Comparison of ENCODE assay signal across 8 cellular contexts in the genomic region with DNA sequence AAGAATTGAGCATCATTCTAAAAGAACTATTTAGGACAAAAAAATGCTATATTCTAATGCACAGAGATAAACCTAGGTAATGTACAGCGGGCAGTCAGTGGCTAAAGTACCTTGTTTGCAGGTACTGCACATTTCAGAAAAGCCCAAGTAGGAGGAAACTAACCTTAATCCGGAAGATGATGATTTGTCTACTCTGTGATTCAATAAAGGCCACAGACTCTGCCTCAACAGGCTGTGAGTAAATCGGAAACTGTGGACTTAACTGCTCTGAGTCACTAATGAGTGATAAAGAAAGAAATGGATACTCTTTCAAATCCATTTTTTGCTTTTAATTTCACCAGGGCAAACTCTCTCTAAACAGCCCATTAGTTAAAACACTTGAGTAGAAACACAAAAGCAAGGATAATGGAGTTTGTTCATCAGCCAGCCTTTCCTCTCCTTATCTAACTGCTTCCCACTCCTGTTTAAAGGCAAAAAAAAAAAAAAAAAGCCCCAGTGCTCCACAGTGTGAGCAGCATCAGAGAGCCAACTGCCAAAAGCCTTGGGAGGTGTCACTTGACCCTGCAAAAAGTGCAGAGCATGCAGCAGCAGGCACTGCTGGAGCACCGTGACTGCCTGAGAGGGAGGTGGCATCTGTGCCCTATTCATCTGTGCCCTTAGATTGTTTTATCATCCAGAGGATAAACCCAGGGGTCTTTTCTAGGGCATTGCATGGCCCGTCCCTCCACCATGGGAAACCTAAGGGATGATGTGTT.
DNase-seq lines count a peak whose midpoint lies in the region; ATAC-seq and TF ChIP-seq lines count a peak whose summit lies in the region.

No MANE protein-coding gene starts in this region.

- peak overlapping the region; percentile 75 for H3K4me2 ChIP-seq in PC-3 (ENCODE audit: low read length)

- no peaks in the 10 kb centered on the region for H3F3A ChIP-seq in PC-3 (ENCODE audit: low read length, unreplicated experiment)

- no peaks in the 10 kb centered on the region for H3K9me3 Mint-ChIP-seq in activated naive CD8-positive, alpha-beta T cell treated with anti-CD3 and anti-CD28 coated beads, Interleukin-2, amount 50 U/mL, for 24 hours
- H3K9me3 Mint-ChIP-seq in activated naive CD8-positive, alpha-beta T cell treated with anti-CD3 and anti-CD28 coated beads for 36 hours, result no peaks in the 10 kb centered on the region
- no peaks in the 10 kb centered on the region for H3K9me3 Mint-ChIP-seq in stimulated activated effector memory CD8-positive, alpha-beta T cell treated with anti-CD3 and anti-CD28 coated beads, Interleukin-12 subunit alpha, Interleukin-12 subunit beta, amount 100 ng/mL, for 72 hours

- no peaks in the 10 kb centered on the region for H3K27me3 ChIP-seq in PC-3 (ENCODE audit: low read length)

- H3K27ac ChIP-seq in PC-3 (ENCODE audit: low read length), result peak overlapping the region; percentile 89

- H3K4me3 ChIP-seq in PC-3 (ENCODE audit: low read length), result peak overlapping the region; percentile 25; the same call in 1 of the 2 replicates

- peak overlapping the region; percentile 40 for H2AFZ ChIP-seq in PC-3 (ENCODE audit: low read length)

- peaks cover 53% of the 10 kb centered on the region for H3K4me1 ChIP-seq in PC-3 (ENCODE audit: insufficient read depth, low read length)

- H3K27ac Mint-ChIP-seq in activated naive CD8-positive, alpha-beta T cell treated with anti-CD3 and anti-CD28 coated beads, Interleukin-2, amount 50 U/mL, for 24 hours, result no peak overlapping the region
- no peak overlapping the region for H3K27ac Mint-ChIP-seq in activated naive CD8-positive, alpha-beta T cell treated with anti-CD3 and anti-CD28 coated beads for 36 hours
- H3K27ac Mint-ChIP-seq in stimulated activated effector memory CD8-positive, alpha-beta T cell treated with anti-CD3 and anti-CD28 coated beads, Interleukin-12 subunit alpha, Interleukin-12 subunit beta, amount 100 ng/mL, for 72 hours, result peak overlapping the region; percentile 20

- no peak for DNase-seq in activated naive CD8-positive, alpha-beta T cell treated with anti-CD3 and anti-CD28 coated beads, Interleukin-2, amount 50 U/mL, for 24 hours
- no peak for DNase-seq in activated naive CD8-positive, alpha-beta T cell treated with anti-CD3 and anti-CD28 coated beads for 36 hours
- DNase-seq in PC-3 (peak; percentile 91), cerebellum (ENCODE audit: low spot score) (no peak)
- no peak for DNase-seq in stimulated activated effector memory CD8-positive, alpha-beta T cell treated with anti-CD3 and anti-CD28 coated beads, Interleukin-12 subunit alpha, Interleukin-12 subunit beta, amount 100 ng/mL, for 72 hours (ENCODE audit: low spot score in 2 of 2)
- DNase-seq in activated effector memory CD4-positive, alpha-beta T cell treated with Interleukin-2 at 50 U/mL for 16 hours, result no peak
- DNase-seq in activated effector memory CD4-positive, alpha-beta T cell treated with anti-CD3 and anti-CD28 coated beads, Interleukin-2, amount 50 U/mL, for 16 hours, result no peak

- H3K9me2 ChIP-seq in PC-3 (replicated peaks; ENCODE audit: low read length), result no peaks in the 10 kb centered on the region

- intact Hi-C loops in PC-3 (cut with micrococcal nuclease), result loop anchor here (1.0 to 5.0 kb wide), 4 partner anchors 137 to 343 kb away; no protein-coding TSS in a partner anchor

- peak; percentile 88 for ATAC-seq in activated naive CD8-positive, alpha-beta T cell treated with anti-CD3 and anti-CD28 coated beads, Interleukin-2, amount 50 U/mL, for 24 hours
- ATAC-seq in HG02981 (IDR thresholded peaks at IDR 0.05; ENCODE audit: unreplicated experiment) (peak; percentile 91), PC-3 (peak; percentile 91)
- peak; percentile 97 for ATAC-seq in stimulated activated effector memory CD8-positive, alpha-beta T cell treated with anti-CD3 and anti-CD28 coated beads, Interleukin-12 subunit alpha, Interleukin-12 subunit beta, amount 100 ng/mL, for 72 hours

- no TSS peak for BruUV-seq in PC-3 (replicated peaks; lab: Mats Ljungman, UMichigan)

- peaks cover 13% of the 10 kb centered on the region for H3K27me3 Mint-ChIP-seq in activated naive CD8-positive, alpha-beta T cell treated with anti-CD3 and anti-CD28 coated beads, Interleukin-2, amount 50 U/mL, for 24 hours
- no peaks in the 10 kb centered on the region for H3K27me3 Mint-ChIP-seq in activated naive CD8-positive, alpha-beta T cell treated with anti-CD3 and anti-CD28 coated beads for 36 hours

- no peak for TF ChIP-seq CTCF in PC-3 (conservative IDR thresholded peaks at IDR 0.05; ENCODE audit: low read depth, low read length)

- H3K79me2 ChIP-seq in PC-3 (ENCODE audit: low read length), result no peaks in the 10 kb centered on the region

- POLR2A ChIA-PET in PC-3 (lab: Charles Lee; ENCODE audit: unreplicated experiment), result interaction anchor here (0.8 kb wide), 1 partner anchor 107 kb away, joined by 4 read pairs; no protein-coding TSS in a partner anchor

- no peaks in the 10 kb centered on the region for H3K9me3 ChIP-seq in PC-3 (ENCODE audit: low read length)

- H3K36me3 ChIP-seq in PC-3 (ENCODE audit: low read depth, low read length), result no peaks in the 10 kb centered on the region

- peaks cover 21% of the 10 kb centered on the region for H3K4me1 Mint-ChIP-seq in activated naive CD8-positive, alpha-beta T cell treated with anti-CD3 and anti-CD28 coated beads, Interleukin-2, amount 50 U/mL, for 24 hours
- peaks cover 2% of the 10 kb centered on the region for H3K4me1 Mint-ChIP-seq in activated naive CD8-positive, alpha-beta T cell treated with anti-CD3 and anti-CD28 coated beads for 36 hours
- H3K4me1 Mint-ChIP-seq in stimulated activated effector memory CD8-positive, alpha-beta T cell treated with anti-CD3 and anti-CD28 coated beads, Interleukin-12 subunit alpha, Interleukin-12 subunit beta, amount 100 ng/mL, for 72 hours, result no peaks in the 10 kb centered on the region

- CTCF ChIA-PET in PC-3 (lab: Charles Lee), result no interaction called here

- H3K4me3 Mint-ChIP-seq in activated naive CD8-positive, alpha-beta T cell treated with anti-CD3 and anti-CD28 coated beads, Interleukin-2, amount 50 U/mL, for 24 hours, result no peak overlapping the region
- H3K4me3 Mint-ChIP-seq in activated naive CD8-positive, alpha-beta T cell treated with anti-CD3 and anti-CD28 coated beads for 36 hours, result no peak overlapping the region
- no peak overlapping the region for H3K4me3 Mint-ChIP-seq in stimulated activated effector memory CD8-positive, alpha-beta T cell treated with anti-CD3 and anti-CD28 coated beads, Interleukin-12 subunit alpha, Interleukin-12 subunit beta, amount 100 ng/mL, for 72 hours

- H4K20me1 ChIP-seq in PC-3 (ENCODE audit: low read length), result no peaks in the 10 kb centered on the region

- peak overlapping the region; percentile 54 for H3K9ac ChIP-seq in PC-3 (ENCODE audit: low read length)

- no peaks in the 10 kb centered on the region for H3K36me3 Mint-ChIP-seq in activated naive CD8-positive, alpha-beta T cell treated with anti-CD3 and anti-CD28 coated beads, Interleukin-2, amount 50 U/mL, for 24 hours (ENCODE audit: low read depth)
- no peaks in the 10 kb centered on the region for H3K36me3 Mint-ChIP-seq in activated naive CD8-positive, alpha-beta T cell treated with anti-CD3 and anti-CD28 coated beads for 36 hours
- no peaks in the 10 kb centered on the region for H3K36me3 Mint-ChIP-seq in stimulated activated effector memory CD8-positive, alpha-beta T cell treated with anti-CD3 and anti-CD28 coated beads, Interleukin-12 subunit alpha, Interleukin-12 subunit beta, amount 100 ng/mL, for 72 hours
